In the genomic region with DNA sequence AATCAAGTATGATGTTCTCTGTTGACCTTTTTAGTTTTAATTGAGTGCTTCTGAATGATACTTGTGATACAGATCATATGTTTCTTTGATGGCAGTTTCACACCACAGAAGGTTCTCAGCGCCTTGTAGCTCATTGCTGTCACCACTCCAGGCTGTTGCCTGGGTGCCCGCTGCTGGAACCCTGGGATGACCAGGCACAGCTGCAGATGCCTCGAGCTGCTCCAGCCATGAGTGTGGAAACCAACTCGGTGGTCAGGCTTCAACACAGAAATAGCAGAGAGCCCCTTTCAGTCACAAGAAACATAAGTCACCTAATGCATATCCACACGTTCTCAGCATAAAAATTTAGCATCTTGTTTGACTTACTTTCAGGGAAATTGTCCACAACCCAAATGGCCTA, we compare ENCODE assay signal across 21 cellular contexts.
"Had no signal": no experiment of that assay in that cellular context is flagged by ENCODE, and none has a peak within 500 bp of the region (broad histone marks: within the 10 kb centered on the region; RNA-seq: fewer than 3 reads in every experiment).

No MANE protein-coding gene starts in this region.

- DNase-seq: cerebellar nuclear complex; cortex of kidney; effector memory CD8-positive, alpha-beta T cell; erythroblast; kidney; midbrain; natural killer cell; pancreas; right lobe of liver; stimulated activated CD4-positive, alpha-beta T cell treated with anti-CD3 and anti-CD28 coated beads, Interleukin-2, amount 100 ng/mL, for 24 hours; stimulated activated CD4-positive, alpha-beta T cell treated with anti-CD3 and anti-CD28 coated beads, Interleukin-4, amount 100 ng/mL, for 24 hours; stimulated activated naive CD4-positive, alpha-beta T cell treated with Interleukin-2 at 50 U/mL for 16 hours; stomach; thyroid gland had no signal

- H3K27me3 ChIP-seq: neutrophil, pancreas, right lobe of liver, stomach, thyroid gland had no signal

- H3K4me3 Mint-ChIP-seq: effector memory CD8-positive, alpha-beta T cell; memory B cell; natural killer cell; neural crest cell; stimulated activated effector memory CD8-positive, alpha-beta T cell treated with anti-CD3 and anti-CD28 coated beads, Interleukin-12 subunit alpha, Interleukin-12 subunit beta, amount 100 ng/mL, for 72 hours; type B pancreatic cell had no signal

- H3K36me3 Mint-ChIP-seq: natural killer cell had no signal

- H3K9me3 ChIP-seq: neutrophil, pancreas, right lobe of liver, stomach, thyroid gland had no signal

- H3K9me3 Mint-ChIP-seq: effector memory CD8-positive, alpha-beta T cell; memory B cell; natural killer cell; stimulated activated effector memory CD8-positive, alpha-beta T cell treated with anti-CD3 and anti-CD28 coated beads, Interleukin-12 subunit alpha, Interleukin-12 subunit beta, amount 100 ng/mL, for 72 hours had no signal

- H3K27ac ChIP-seq: neutrophil, pancreas, right lobe of liver, stomach, thyroid gland had no signal

- H3K4me3 ChIP-seq: lung, pancreas, right lobe of liver, stomach, thyroid gland had no signal

- H3K27me3 Mint-ChIP-seq: effector memory CD8-positive, alpha-beta T cell; memory B cell; progenitor cell of endocrine pancreas; type B pancreatic cell had no signal

- H3K27ac Mint-ChIP-seq: memory B cell; progenitor cell of endocrine pancreas; stimulated activated effector memory CD8-positive, alpha-beta T cell treated with anti-CD3 and anti-CD28 coated beads, Interleukin-12 subunit alpha, Interleukin-12 subunit beta, amount 100 ng/mL, for 72 hours; type B pancreatic cell had no signal

- H3K4me1 ChIP-seq: pancreas, right lobe of liver, thyroid gland had no signal
